In the genomic region with DNA sequence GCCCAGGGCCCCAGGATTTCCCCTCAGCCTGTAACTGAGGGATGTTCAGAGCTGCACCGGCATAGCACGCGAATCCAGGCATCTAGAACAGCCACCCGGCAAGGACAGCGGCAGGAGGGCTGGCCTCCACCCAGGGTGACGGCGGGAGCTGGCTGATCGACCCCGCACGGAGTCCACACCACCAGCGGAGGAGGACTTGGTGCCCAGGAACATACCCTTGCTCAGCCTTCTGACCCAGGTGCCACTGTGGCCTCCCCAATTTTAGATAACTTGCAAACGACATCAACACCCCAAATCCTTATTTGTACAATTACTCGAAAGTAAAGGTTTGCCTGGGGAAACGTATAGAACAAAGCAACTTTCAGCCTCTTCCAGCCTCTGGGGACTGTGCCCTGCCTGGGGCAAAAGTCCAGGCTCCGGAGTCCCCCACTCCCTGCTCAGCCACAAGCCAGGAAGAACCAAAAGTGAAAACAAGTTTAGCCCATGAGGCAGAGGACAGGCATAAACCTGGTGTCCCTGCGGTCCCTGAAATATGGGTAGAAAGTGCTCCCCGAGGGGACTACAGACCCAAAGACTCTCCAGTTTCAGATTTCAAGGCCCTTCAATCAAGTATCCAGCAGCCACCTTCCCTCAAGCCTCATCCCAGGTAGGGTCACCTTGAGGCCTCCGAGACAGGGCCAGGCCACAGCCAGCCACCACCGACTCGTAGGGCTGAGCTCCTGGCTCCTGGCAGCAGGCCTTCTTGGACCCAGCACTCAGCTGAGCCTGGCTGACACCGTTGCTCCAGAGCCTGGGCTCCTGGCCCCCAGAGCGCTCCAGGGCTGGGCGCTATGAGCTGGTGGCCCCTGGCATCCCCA, we compare ENCODE assay signal across 1 cellular context.
TF ChIP-seq lines count a peak whose summit lies in the region.

No MANE protein-coding gene starts in this region.

TF ChIP-seq in H1, 55 proteins besides CTCF, POLR2A, EP300 and RAD21:
- TF ChIP-seq JUND (IDR thresholded peaks at IDR 0.05; ENCODE audit: low read length): no peak
- no peak for TF ChIP-seq SIN3A (conservative IDR thresholded peaks at IDR 0.05 in 1 of 2, IDR thresholded peaks at IDR 0.05 in 1 of 2; ENCODE audit: low read depth in 1 of 2, low read length in 2 of 2)
- TF ChIP-seq CBX8 (IDR thresholded peaks at IDR 0.05; ENCODE audit: borderline replicate concordance, low read depth, low read length): no peak
- TF ChIP-seq RNF2 (IDR thresholded peaks at IDR 0.05; ENCODE audit: borderline replicate concordance, low read depth, low read length, missing control alignments, poor library complexity, severe bottlenecking): no peak
- TF ChIP-seq CBX5 (IDR thresholded peaks at IDR 0.05; ENCODE audit: low read depth, low read length): no peak
- TF ChIP-seq RFX5 (IDR thresholded peaks at IDR 0.05; ENCODE audit: borderline replicate concordance, low read depth, low read length): no peak
- TF ChIP-seq ZNF274 (IDR thresholded peaks at IDR 0.05; ENCODE audit: borderline replicate concordance, extremely low read depth, low read length): no peak
- TF ChIP-seq, protein P1, sequence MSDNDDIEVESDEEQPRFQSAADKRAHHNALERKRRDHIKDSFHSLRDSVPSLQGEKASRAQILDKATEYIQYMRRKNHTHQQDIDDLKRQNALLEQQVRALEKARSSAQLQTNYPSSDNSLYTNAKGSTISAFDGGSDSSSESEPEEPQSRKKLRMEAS (IDR thresholded peaks at IDR 0.05): no peak
- TF ChIP-seq FOSL1 (IDR thresholded peaks at IDR 0.05; ENCODE audit: insufficient read depth, low read depth, low read length): no peak
- TF ChIP-seq USF2 (IDR thresholded peaks at IDR 0.05; ENCODE audit: low read length): no peak
- TF ChIP-seq GABPA (IDR thresholded peaks at IDR 0.05; ENCODE audit: borderline replicate concordance, insufficient read depth, low read length): no peak; the same call in 1 of the 2 replicates
- no peak for TF ChIP-seq EZH2 (IDR thresholded peaks at IDR 0.05; ENCODE audit: low read depth, low read length, severe bottlenecking)
- TF ChIP-seq HDAC6 (IDR thresholded peaks at IDR 0.05; ENCODE audit: low read depth, low read length): no peak
- TF ChIP-seq NANOG (IDR thresholded peaks at IDR 0.05; ENCODE audit: insufficient read depth, low read depth, low read length, poor library complexity, severe bottlenecking): no peak
